ENCODE assay signal across 14 cellular contexts in the genomic region with DNA sequence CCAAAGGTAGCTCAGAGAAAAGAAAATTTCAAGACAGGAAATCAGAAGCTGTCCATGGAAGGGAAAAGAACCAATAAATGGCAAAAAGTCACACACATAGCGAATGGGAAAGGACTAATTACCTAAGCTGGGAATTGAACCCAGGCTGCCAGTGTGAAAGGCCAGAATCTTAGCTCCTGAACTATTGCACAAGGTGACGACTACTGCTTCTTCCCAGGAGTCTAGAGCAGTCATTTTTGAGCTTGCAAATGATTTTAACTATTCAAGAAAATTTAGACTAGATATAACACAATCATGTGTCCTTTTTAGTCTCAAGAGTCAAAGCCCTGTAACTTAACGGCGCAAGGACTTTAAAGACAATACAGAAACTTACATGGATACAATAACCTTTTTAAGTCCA. TPM values are rescaled to one million over a fixed set of nuclear protein-coding genes. Genes with fewer than 3 reads are reported as not detected.
DNase-seq lines count a peak whose midpoint lies in the region; TF ChIP-seq lines count a peak whose summit lies in the region.
"Had no signal": no experiment of that assay in that cellular context is flagged by ENCODE, and none has a peak within 500 bp of the region (broad histone marks: within the 10 kb centered on the region; RNA-seq: fewer than 3 reads in every experiment).

No MANE protein-coding gene starts in this region.

- H3K9me3 ChIP-seq in mammary epithelial cell (replicated peaks; ENCODE audit: insufficient read depth, low read length): peaks cover 6% of the 10 kb centered on the region
- H3K9me3 ChIP-seq: heart right ventricle had no signal

- H3K4me2 ChIP-seq in mammary epithelial cell (ENCODE audit: insufficient read depth, low read depth, low read length): no peak overlapping the region

- CTCF ChIA-PET in mammary epithelial cell (lab: Charles Lee; ENCODE audit: low non-redundant PET): no interaction called here

- no peaks in the 10 kb centered on the region for H3K27me3 ChIP-seq in mammary epithelial cell (ENCODE audit: insufficient read depth, low read length)

- H3K9ac ChIP-seq in mammary epithelial cell (ENCODE audit: insufficient read depth, low read length): no peak overlapping the region

- dilution Hi-C loops in mammary epithelial cell (cut with HindIII; ENCODE audit: low sequenced_read_pairs): no loop called here

- DNase-seq in SHP77 treated with DMSO at 0.1 percent for 48 hours (lab: John Stamatoyannopoulos, UW) (peak; percentile 8), SHP77 (lab: John Stamatoyannopoulos, UW) (no peak), NCI-H1105 treated with DMSO at 0.1 percent for 48 hours (lab: John Stamatoyannopoulos, UW) (peak; percentile 34), mammary epithelial cell (peak; percentile 34), putamen (ENCODE audit: low spot score) (peak; percentile 10), D341Med (ENCODE audit: low spot score) (no peak), NCI-H510A (lab: John Stamatoyannopoulos, UW) (no peak), NCI-H524 treated with DMSO at 0.1 percent for 48 hours (lab: John Stamatoyannopoulos, UW) (no peak)
- DNase-seq: activated CD4-positive, alpha-beta T cell treated with anti-CD3 and anti-CD28 coated beads for 48 hours; aorta; DND-41; heart right ventricle; NCI-H1436 treated with DMSO at 0.1 percent for 48 hours; stimulated activated naive CD8-positive, alpha-beta T cell treated with anti-CD3 and anti-CD28 coated beads, Interleukin-15, amount 100 ng/mL, for 72 hours had no signal

- no peak overlapping the region for H3K27ac ChIP-seq in mammary epithelial cell (ENCODE audit: insufficient read depth, low read depth, low read length)

- H4K20me1 ChIP-seq in mammary epithelial cell (ENCODE audit: insufficient read depth, low read length): no peaks in the 10 kb centered on the region

- intact Hi-C loops in mammary epithelial cell (cut with micrococcal nuclease): no loop called here

- no peak overlapping the region for H3K4me3 ChIP-seq in mammary epithelial cell (replicated peaks in 1 of 3; ENCODE audit: insufficient read depth in 1 of 3, low read depth in 2 of 3, low read length in 3 of 3)
- H3K4me3 ChIP-seq: heart right ventricle had no signal

- no peaks in the 10 kb centered on the region for H3K79me2 ChIP-seq in mammary epithelial cell (ENCODE audit: insufficient read depth, low read length)

- in situ Hi-C loops in mammary epithelial cell (cut with MboI; ENCODE audit: low sequenced_read_pairs in 2 of 2): no loop called here

- no peaks in the 10 kb centered on the region for H3K36me3 ChIP-seq in mammary epithelial cell (ENCODE audit: insufficient read depth, low read length)
- H3K36me3 ChIP-seq: heart right ventricle had no signal

- H3K4me1 ChIP-seq in mammary epithelial cell (ENCODE audit: insufficient read depth, low read length): no peaks in the 10 kb centered on the region

- BruUV-seq in mammary epithelial cell (replicated peaks; lab: Mats Ljungman, UMichigan): no TSS peak

- 63% methylated on average over 3 of the region's 4 CpGs for WGBS in mammary epithelial cell (ENCODE audit: low coverage, missing lambda C conversion rate)

- H2AFZ ChIP-seq in mammary epithelial cell (ENCODE audit: low read depth, low read length): no peak overlapping the region

- no peak for TF ChIP-seq CTCF in mammary epithelial cell (conservative IDR thresholded peaks at IDR 0.05 in 1 of 2, IDR thresholded peaks at IDR 0.05 in 1 of 2; ENCODE audit: extremely low read depth in 1 of 2, insufficient read depth in 1 of 2, low read depth in 1 of 2, low read length in 2 of 2)

RNA-seq across cellular contexts. Expression of gene ZNF81, which starts 34.1 kb away (rescaled TPM):
- 1 to 10 TPM; 6.1 to 7.8 TPM for total RNA-seq in mammary epithelial cell
- 2.3 TPM for polyA plus RNA-seq in mammary epithelial cell
- polyA minus RNA-seq in mammary epithelial cell: 4.9 TPM

Comparison
In these comparisons a context has a peak if more than half of its experiments do, and no peak if none do; other contexts are left out.
1. DNase-seq: peak in SHP77 treated with DMSO at 0.1 percent for 48 hours (single experiment), NCI-H1105 treated with DMSO at 0.1 percent for 48 hours (single experiment), mammary epithelial cell (single experiment) and putamen (single experiment); none in SHP77 (0 of 2), D341Med (single experiment), NCI-H510A (single experiment) and NCI-H524 treated with DMSO at 0.1 percent for 48 hours (single experiment).